In genomic region chr13:109869312-109870237, GRCh38 we compare ENCODE assay signal across 8 cellular contexts.
DNase-seq lines count a peak whose midpoint lies in the region; ATAC-seq and TF ChIP-seq lines count a peak whose summit lies in the region.

No MANE protein-coding gene starts in this region.

- intact Hi-C loops in posterior vena cava (cut with DNase I), result no loop called here

- peak; percentile 92 for DNase-seq in DMS153 treated with DMSO at 0.1 percent for 48 hours (lab: John Stamatoyannopoulos, UW; ENCODE audit: unreplicated experiment)
- DNase-seq in NCI-H1105 (lab: John Stamatoyannopoulos, UW), result peak; percentile 98
- DNase-seq in activated CD4-positive, alpha-beta T cell treated with anti-CD3 and anti-CD28 coated beads, Interleukin-2, amount 50 U/mL, for 48 hours, result peak; percentile 1 to 7
- peak in 1 of 2 donors; percentile 40 for DNase-seq in foreskin keratinocyte
- peak; percentile 91 for DNase-seq in posterior vena cava (ENCODE audit: low spot score)
- no peak for DNase-seq in GM10266 (ENCODE audit: extremely low spot score)
- DNase-seq in Kasumi-1 (lab: John Stamatoyannopoulos, UW), result no peak

- no peaks in the 10 kb centered on the region for H3K27me3 ChIP-seq in foreskin keratinocyte

- H3K27ac ChIP-seq in foreskin keratinocyte, result no peak overlapping the region

- TF ChIP-seq CTCF in foreskin keratinocyte (conservative IDR thresholded peaks at IDR 0.05) (no peak), GM10266 (IDR thresholded peaks at IDR 0.05; ENCODE audit: control insufficient read depth, insufficient read depth, low read depth, missing control alignments) (no peak)

- ATAC-seq in foreskin keratinocyte (peak; percentile 80), GM21447 (IDR thresholded peaks at IDR 0.05; ENCODE audit: unreplicated experiment) (no peak)

- H3K4me1 ChIP-seq in foreskin keratinocyte, result no peaks in the 10 kb centered on the region

Comparison
In these comparisons a context has a peak if more than half of its experiments do, and no peak if none do; other contexts are left out.
1. DNase-seq: peak in DMS153 treated with DMSO at 0.1 percent for 48 hours (single experiment), NCI-H1105 (single experiment), activated CD4-positive, alpha-beta T cell treated with anti-CD3 and anti-CD28 coated beads, Interleukin-2, amount 50 U/mL, for 48 hours (2 of 2) and posterior vena cava (single experiment); none in GM10266 (single experiment) and Kasumi-1 (0 of 2).